ENCODE assay signal across 15 cellular contexts in the genomic region with DNA sequence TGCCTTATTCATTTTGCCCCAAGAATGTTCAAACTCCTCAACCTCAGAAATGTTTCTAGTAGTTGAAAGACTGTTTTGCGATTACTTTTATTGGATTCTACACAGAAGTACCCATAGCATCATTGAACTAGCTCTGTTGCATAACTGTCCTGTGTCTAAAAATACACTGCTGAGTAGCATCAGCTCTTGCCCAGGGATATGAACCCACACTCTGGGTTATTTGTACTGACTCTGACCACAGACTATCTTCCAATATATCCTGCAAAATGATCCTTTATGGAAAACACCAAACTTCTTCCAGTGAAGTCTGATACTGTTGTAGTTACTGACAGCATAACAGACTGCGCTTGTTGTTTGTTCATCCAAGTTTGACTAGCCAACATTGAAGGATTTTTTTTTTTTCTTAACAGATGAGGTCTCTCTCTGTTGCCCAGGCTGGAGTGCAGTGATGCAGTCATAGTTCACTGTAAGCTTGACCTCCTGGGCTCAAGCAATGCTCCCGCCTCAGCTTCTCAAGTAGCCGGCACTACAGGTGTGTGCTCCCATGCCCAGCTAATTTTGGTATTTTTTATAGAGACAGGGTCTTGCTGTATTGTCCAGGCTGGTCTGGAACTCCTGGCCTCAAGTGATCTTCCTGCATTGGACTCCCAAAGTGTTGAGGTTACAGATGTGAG. TPM values are rescaled to one million over a fixed set of nuclear protein-coding genes. Genes with fewer than 3 reads are reported as not detected.
DNase-seq lines count a peak whose midpoint lies in the region; ATAC-seq and TF ChIP-seq lines count a peak whose summit lies in the region.
"Had no signal": no experiment of that assay in that cellular context is flagged by ENCODE, and none has a peak within 500 bp of the region (broad histone marks: within the 10 kb centered on the region; RNA-seq: fewer than 3 reads in every experiment).

No MANE protein-coding gene starts in this region.

- in situ Hi-C loops in G401 (cut with HindIII; ENCODE audit: low sequenced_read_pairs): no loop called here

- H3K4me3 ChIP-seq in foreskin fibroblast (ENCODE audit: low read depth in 1 of 2, low read length in 2 of 2): no peak overlapping the region
- H3K4me3 ChIP-seq: esophagus muscularis mucosa, smooth muscle cell had no signal

- DNase-seq in G401 (ENCODE audit: low spot score) (peak; percentile 80), RPMI7951 (ENCODE audit: low read depth) (peak; percentile 63), foreskin fibroblast (peak; percentile 53 to 56), renal cortical epithelial cell (ENCODE audit: low read depth) (peak; percentile 27), NOMO-1 treated with DMSO at 0.1 percent for 48 hours (lab: John Stamatoyannopoulos, UW; ENCODE audit: unreplicated experiment) (no peak), NCI-H524 treated with DMSO at 0.1 percent for 48 hours (lab: John Stamatoyannopoulos, UW) (no peak)
- DNase-seq: activated CD4-positive, alpha-beta T cell treated with anti-CD3 and anti-CD28 coated beads for 4 hours; activated naive CD8-positive, alpha-beta T cell treated with anti-CD3 and anti-CD28 coated beads, Interleukin-2, amount 10 ng/mL, durations not matched to agents 7 days and 5 days; DMS53; mesendoderm; stimulated activated naive CD8-positive, alpha-beta T cell treated with anti-CD3 and anti-CD28 coated beads, Interleukin-15, amount 100 ng/mL, for 72 hours had no signal

- ATAC-seq in GM21423 (IDR thresholded peaks at IDR 0.05; ENCODE audit: unreplicated experiment) (no peak), GM18520 (IDR thresholded peaks at IDR 0.05; ENCODE audit: unreplicated experiment) (no peak)
- ATAC-seq: stimulated activated naive CD8-positive, alpha-beta T cell treated with anti-CD3 and anti-CD28 coated beads, Interleukin-15, amount 100 ng/mL, for 72 hours had no signal

- no peak for TF ChIP-seq CTCF in foreskin fibroblast (IDR thresholded peaks at IDR 0.05; ENCODE audit: low read depth, low read length)

RNA-seq across cellular contexts. Expression of gene TULP4, which starts 49.8 kb away (rescaled TPM):
- total RNA-seq in G401 (2014; rRNA removed; shearing (Covaris generic)): 34.2 and 68.5 TPM in 2 replicates
- total RNA-seq in RPMI7951 (2014; rRNA removed; shearing (Covaris generic)): 49.3 and 62.1 TPM in 2 replicates
- total RNA-seq in renal cortical epithelial cell: 109 and 141 TPM in 2 replicates

Comparison
In these comparisons a context has a peak if more than half of its experiments do, and no peak if none do; other contexts are left out.
1. DNase-seq: peak in G401 (single experiment), RPMI7951 (single experiment), foreskin fibroblast (2 of 2) and renal cortical epithelial cell (single experiment); none in NOMO-1 treated with DMSO at 0.1 percent for 48 hours (single experiment) and NCI-H524 treated with DMSO at 0.1 percent for 48 hours (single experiment).